7 cellular contexts compared by ENCODE assay signal in the genomic region with DNA sequence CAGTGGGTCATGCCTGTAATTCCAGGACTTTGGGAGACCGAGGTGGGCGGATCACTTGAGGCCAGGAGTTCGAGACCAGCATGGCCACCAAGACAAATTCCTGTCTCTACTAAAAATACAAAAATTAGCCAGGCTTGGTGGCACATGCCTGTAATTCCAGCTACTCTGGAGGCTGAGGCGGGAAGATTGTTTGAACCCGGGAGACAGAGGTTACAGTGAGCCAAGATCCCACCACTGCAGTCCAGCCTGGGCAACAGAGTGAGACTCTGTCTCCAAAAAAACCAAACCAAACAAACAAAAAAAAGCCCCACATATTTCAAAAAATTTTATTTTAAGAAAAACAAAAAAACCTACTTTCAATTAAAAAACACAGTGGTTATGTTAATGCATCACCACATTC. TPM values are rescaled to one million over a fixed set of nuclear protein-coding genes. Genes with fewer than 3 reads are reported as not detected.
A peak's percentile ranks its signal among the peaks of the same experiment; 100 is the strongest.
DNase-seq lines count a peak whose midpoint lies in the region; ATAC-seq, FAIRE-seq and TF ChIP-seq lines count a peak whose summit lies in the region.
"Not testable (repeated sequence)": the region's sequence is repeated elsewhere in the genome, so short reads cannot be mapped to it uniquely, and the experiment has no call there.

No MANE protein-coding gene starts in this region.

- POLR2A ChIA-PET in GM12878 (lab: Charles Lee) (interaction anchor here (0.6 to 2.2 kb wide), 4 partner anchors 39 to 218 kb away, joined by 3 to 10 read pairs (median 5); a partner anchor contains a TSS), HepG2 (lab: Yijun Ruan, JAX) (interaction anchor here (3.3 kb wide), 1 partner anchor 104 kb away, joined by 12 read pairs; a partner anchor contains a TSS)

- not testable (repeated sequence) for H3K9me3 ChIP-seq in MM.1S (replicated peaks; ENCODE audit: insufficient read depth, low read length); GM12878 (replicated peaks; ENCODE audit: control insufficient read depth, insufficient read depth, low read length); esophagus squamous epithelium; HepG2 (ENCODE audit: low read length)

- not testable (repeated sequence) for TF ChIP-seq EP300 in GM12878 (IDR thresholded peaks at IDR 0.05; ENCODE audit: borderline replicate concordance in 1 of 2, control insufficient read depth in 1 of 2, low read depth in 2 of 2, low read length in 2 of 2); HepG2 (IDR thresholded peaks at IDR 0.05; ENCODE audit: low read depth in 2 of 2, low read length in 2 of 2); HepG2 (CRISPR knock-in tag; IDR thresholded peaks at IDR 0.05; ENCODE audit: borderline replicate concordance)

- not testable (repeated sequence) for H3K4me1 ChIP-seq in MM.1S (ENCODE audit: low read length); GM12878 (ENCODE audit: control insufficient read depth, insufficient read depth, low read length)
- H3K4me1 ChIP-seq in esophagus squamous epithelium (peaks cover 0 to 32% (median 18%) of the 10 kb centered on the region in 3 donors), HepG2 (ENCODE audit: insufficient read depth, low read length) (peaks cover 26% of the 10 kb centered on the region)

- intact Hi-C loops in activated CD4-positive, alpha-beta T cell treated with anti-CD3 and anti-CD28 coated beads, Interleukin-2, amount 10 ng/mL, durations not matched to agents 24 days and 14 days (cut with micrococcal nuclease); esophagus squamous epithelium (cut with DNase I): not testable (repeated sequence)
- intact Hi-C loops in GM12878 (cut with micrococcal nuclease; ENCODE audit: unreplicated experiment) (loop anchor here (2.0 kb wide), 2 partner anchors 105 to 329 kb away; a partner anchor contains a TSS), HepG2 (cut with micrococcal nuclease; ENCODE audit: unreplicated experiment) (loop anchor here (2.0 to 10.0 kb wide), 4 partner anchors 105 to 329 kb away; a partner anchor contains a TSS)

- peaks cover 24% of the 10 kb centered on the region for H3K4me1 Mint-ChIP-seq in activated CD4-positive, alpha-beta T cell treated with anti-CD3 and anti-CD28 coated beads, Interleukin-2, amount 10 ng/mL, durations not matched to agents 24 days and 14 days
- H3K4me1 Mint-ChIP-seq in progenitor cell of endocrine pancreas (ENCODE audit: low read depth) = peaks cover 16% of the 10 kb centered on the region

- H3K27me3 Mint-ChIP-seq in activated CD4-positive, alpha-beta T cell treated with anti-CD3 and anti-CD28 coated beads, Interleukin-2, amount 10 ng/mL, durations not matched to agents 24 days and 14 days; progenitor cell of endocrine pancreas: not testable (repeated sequence)

- not testable (repeated sequence) for H3K36me3 ChIP-seq in MM.1S (replicated peaks; ENCODE audit: insufficient read depth, low read length); GM12878 (ENCODE audit: control insufficient read depth in 2 of 2, insufficient read depth in 2 of 2, low read length in 1 of 2)
- H3K36me3 ChIP-seq in esophagus squamous epithelium = peaks cover 0 to 25% (median 0%) of the 10 kb centered on the region in 3 donors
- peaks cover 0 to 13% of the 10 kb centered on the region in 2 experiments; a peak in 2 of 5 replicates for H3K36me3 ChIP-seq in HepG2 (replicated peaks in 1 of 2; ENCODE audit: control insufficient read depth in 1 of 2, insufficient read depth in 2 of 2, low read length in 2 of 2)

- TF ChIP-seq RAD21 in GM12878 (IDR thresholded peaks at IDR 0.05; ENCODE audit: insufficient read depth, low read depth, low read length); HepG2 (CRISPR knock-in tag; IDR thresholded peaks at IDR 0.05): not testable (repeated sequence)

- H3K9ac ChIP-seq in MM.1S (ENCODE audit: low read length) (peak overlapping the region; percentile 77; the same call in 1 of the 2 replicates), HepG2 (ENCODE audit: insufficient read depth, low read depth, low read length) (peak overlapping the region; percentile 97)
- not testable (repeated sequence) for H3K9ac ChIP-seq in GM12878 (ENCODE audit: control insufficient read depth, insufficient read depth, low read length)

- H3K36me3 Mint-ChIP-seq in activated CD4-positive, alpha-beta T cell treated with anti-CD3 and anti-CD28 coated beads, Interleukin-2, amount 10 ng/mL, durations not matched to agents 24 days and 14 days (ENCODE audit: low read depth) = peaks cover 30% of the 10 kb centered on the region
- not testable (repeated sequence) for H3K36me3 Mint-ChIP-seq in progenitor cell of endocrine pancreas (ENCODE audit: insufficient read depth)

- not testable (repeated sequence) for H3K9me2 ChIP-seq in MM.1S (replicated peaks; ENCODE audit: insufficient read depth, low read length)

- H3K4me2 ChIP-seq in MM.1S (ENCODE audit: low read depth, low read length) (peak overlapping the region; percentile 69), GM12878 (ENCODE audit: control insufficient read depth, insufficient read depth) (peak overlapping the region; percentile 67), HepG2 (ENCODE audit: low read depth, low read length) (peak overlapping the region; percentile 99)

- SMC1A ChIA-PET in GM12878 (lab: Charles Lee; ENCODE audit: uncharacterized antibody, unreplicated experiment) = interaction anchor here (0.8 to 2.1 kb wide), 10 partner anchors 37 to 322 kb away, joined by 3 to 10 read pairs (median 5); a partner anchor contains a TSS

- not testable (repeated sequence) for TF ChIP-seq POLR2A in GM12878 (IDR thresholded peaks at IDR 0.05; ENCODE audit: low read depth, low read length); esophagus squamous epithelium (IDR thresholded peaks at IDR 0.05); HepG2 (IDR thresholded peaks at IDR 0.05; ENCODE audit: insufficient read depth in 1 of 2, low read depth in 2 of 2, low read length in 2 of 2)

- RAD21 ChIA-PET in GM12878 (lab: Charles Lee; ENCODE audit: unreplicated experiment) = interaction anchor here (1.0 to 2.0 kb wide), 3 partner anchors 51 to 108 kb away, joined by 3 to 12 read pairs (median 4); no protein-coding TSS in a partner anchor

- not testable (repeated sequence) for FAIRE-seq in GM12878 (lab: Jason Lieb, UNC); HepG2 (lab: Jason Lieb, UNC)

- H3K4me3 ChIP-seq in GM12864 (ENCODE audit: low read depth, low read length) (peak overlapping the region; percentile 98), MM.1S (ENCODE audit: low read length) (peak overlapping the region; percentile 82), GM12878 (peak overlapping the region; percentile 95), esophagus squamous epithelium (peak overlapping the region in 3 of 4 donors; percentile 70 to 78 (median 71)), HepG2 (replicated peaks in 1 of 3; ENCODE audit: insufficient read depth in 1 of 3, low read depth in 2 of 3, low read length in 3 of 3) (peak overlapping the region; percentile 88 to 96 (median 91))

- H3K27ac Mint-ChIP-seq in activated CD4-positive, alpha-beta T cell treated with anti-CD3 and anti-CD28 coated beads, Interleukin-2, amount 10 ng/mL, durations not matched to agents 24 days and 14 days = peak overlapping the region; percentile 51
- H3K27ac Mint-ChIP-seq in progenitor cell of endocrine pancreas = peak overlapping the region; percentile 52

- 84% methylated on average over 5 of the region's 5 CpGs for WGBS in GM12878 (ENCODE audit: insufficient coverage, insufficient replicate concordance, low lambda C conversion rate, missing lambda C conversion rate)
- 83 to 87% methylated on average over 2 to 5 of the region's 5 CpGs for WGBS in esophagus squamous epithelium, 2 donors
- WGBS in HepG2 (ENCODE audit: low lambda C conversion rate) = 35% methylated on average over 5 of the region's 5 CpGs

- DNase-seq in GM12864 (ENCODE audit: low read depth); MM.1S; activated CD4-positive, alpha-beta T cell treated with anti-CD3 and anti-CD28 coated beads, Interleukin-2, amount 10 ng/mL, durations not matched to agents 24 days and 14 days; GM12878 (ENCODE audit: low read depth, low spot score); esophagus squamous epithelium (lab: John Stamatoyannopoulos, UW); progenitor cell of endocrine pancreas (ENCODE audit: low spot score, unreplicated experiment): not testable (repeated sequence)
- DNase-seq in HepG2 (ENCODE audit: low spot score) = peak; percentile 20

- H3K4me3 Mint-ChIP-seq in activated CD4-positive, alpha-beta T cell treated with anti-CD3 and anti-CD28 coated beads, Interleukin-2, amount 10 ng/mL, durations not matched to agents 24 days and 14 days = peak overlapping the region; percentile 99
- H3K4me3 Mint-ChIP-seq in progenitor cell of endocrine pancreas (ENCODE audit: low read depth) = peak overlapping the region; percentile 100

- not testable (repeated sequence) for H4K20me1 ChIP-seq in MM.1S (ENCODE audit: insufficient read depth, low read length); GM12878 (ENCODE audit: control insufficient read depth, insufficient read depth); HepG2 (ENCODE audit: insufficient read depth, low read length)

- CTCF ChIA-PET in GM12878 (lab: Yijun Ruan, JAX) = interaction anchor here (0.9 to 1.6 kb wide), 4 partner anchors 40 to 330 kb away, joined by 3 to 11 read pairs (median 3); no protein-coding TSS in a partner anchor
- CTCF ChIA-PET in HepG2 (lab: Yijun Ruan, JAX; ENCODE audit: low intra/inter-chr PET ratio, low total read pairs) = not testable (repeated sequence)

- H3K79me2 ChIP-seq in MM.1S (ENCODE audit: low read length) (peaks cover 51% of the 10 kb centered on the region), GM12878 (ENCODE audit: control insufficient read depth, insufficient read depth, low read length) (peaks cover 43% of the 10 kb centered on the region), HepG2 (ENCODE audit: insufficient read depth, low read length) (peaks cover 57% of the 10 kb centered on the region)

- BruUV-seq in GM12878 (replicated peaks; lab: Mats Ljungman, UMichigan); HepG2 (replicated peaks; lab: Mats Ljungman, UMichigan): not testable (repeated sequence)

- H3K27me3 ChIP-seq in MM.1S (replicated peaks; ENCODE audit: insufficient read depth, low read length); GM12878 (replicated peaks in 1 of 2; ENCODE audit: control insufficient read depth in 2 of 2, insufficient read depth in 2 of 2, low read length in 1 of 2); esophagus squamous epithelium; HepG2 (ENCODE audit: control insufficient read depth in 1 of 2, insufficient read depth in 2 of 2, low read length in 2 of 2): not testable (repeated sequence)

- TF ChIP-seq CTCF in GM12864 (IDR thresholded peaks at IDR 0.05; ENCODE audit: low read depth, low read length, missing control alignments); MM.1S (IDR thresholded peaks at IDR 0.05; ENCODE audit: low read length); GM12878 (IDR thresholded peaks at IDR 0.05 in 2 of 3, conservative IDR thresholded peaks at IDR 0.05 in 1 of 3; ENCODE audit: control insufficient read depth in 2 of 3, extremely low read depth in 1 of 3, insufficient read depth in 1 of 3, low read depth in 3 of 3, low read length in 3 of 3); esophagus squamous epithelium (IDR thresholded peaks at IDR 0.05); HepG2 (CRISPR knock-in tag; IDR thresholded peaks at IDR 0.05); progenitor cell of endocrine pancreas (IDR thresholded peaks at IDR 0.05; ENCODE audit: unreplicated experiment): not testable (repeated sequence)

- not testable (repeated sequence) for H2AFZ ChIP-seq in MM.1S (ENCODE audit: low read length); GM12878 (ENCODE audit: control insufficient read depth, low read depth, low read length); HepG2 (ENCODE audit: low read length)

- ATAC-seq in GM12878, HepG2: not testable (repeated sequence)

- in situ Hi-C loops in GM12878 (cut with MboI); HepG2 (cut with HindIII; ENCODE audit: extremely low pct_ligation_motif_present, low pct_unique_long_range_greater_than_20kb): not testable (repeated sequence)

- not testable (repeated sequence) for H3F3A ChIP-seq in MM.1S (ENCODE audit: insufficient read depth, low read length)

- H3K27ac ChIP-seq in MM.1S (ENCODE audit: low read length); GM12878 (ENCODE audit: control insufficient read depth, insufficient read depth); esophagus squamous epithelium: not testable (repeated sequence)
- peak overlapping the region; percentile 95 for H3K27ac ChIP-seq in HepG2 (ENCODE audit: extremely low read length, insufficient read depth, low read length)

- not testable (repeated sequence) for H3K9me3 Mint-ChIP-seq in activated CD4-positive, alpha-beta T cell treated with anti-CD3 and anti-CD28 coated beads, Interleukin-2, amount 10 ng/mL, durations not matched to agents 24 days and 14 days; progenitor cell of endocrine pancreas (ENCODE audit: low read depth)

RNA-seq across cellular contexts. Expression of a gene that starts 1.2 kb away (rescaled TPM):
- 161 and 167 TPM in 2 replicates for total RNA-seq in activated CD4-positive, alpha-beta T cell treated with anti-CD3 and anti-CD28 coated beads, Interleukin-2, amount 10 ng/mL, durations not matched to agents 24 days and 14 days
- total RNA-seq in GM12878 (2013; cell fraction: nucleolus; rRNA removed) = 86.6 and 105 TPM in 2 replicates
- 52.9 and 67.6 TPM in 2 replicates for total RNA-seq in GM12878 (2014; rRNA removed)
- total RNA-seq in GM12878 (2014; rRNA removed; fragmentation: Illumina TruSeq; extraction: Trizol) = 66.5 and 76.0 TPM in 2 replicates
- total RNA-seq in GM12878 (2021) = 95.7 and 98.3 TPM in 2 replicates
- 4.7 TPM for polyA plus RNA-seq in GM12878 (2011; ENCODE audit: low read depth)
- 117 and 223 TPM in 2 replicates for polyA plus RNA-seq in GM12878 (2011; rRNA removed)
- polyA plus RNA-seq in GM12878 (2011; cell fraction: cytosol; rRNA removed) = 10.3 and 19.1 TPM in 2 replicates
- polyA plus RNA-seq in GM12878 (2011; cell fraction: nucleus; rRNA removed) = 30.5 and 42.9 TPM in 2 replicates
- polyA plus RNA-seq in GM12878 (2012) = 37.1 and 45.1 TPM in 2 replicates
- polyA plus RNA-seq in GM12878 (2014; fragmentation: Illumina TruSeq; extraction: Trizol) = 77.3 and 85.5 TPM in 2 replicates
- polyA plus RNA-seq in GM12878 (2014; fragmentation: Nextera tagmentation; extraction: Ambion mirVana) = 100 to 1,000 TPM; 214 to 256 TPM
- polyA plus RNA-seq in GM12878 (2014; rRNA removed) = 57.2 and 71.7 TPM in 2 replicates
- polyA plus RNA-seq in GM12878 (2016; fragmentation: Nextera tagmentation; extraction: Ambion mirVana) = 100 to 1,000 TPM; 161 to 174 TPM
- 26.1 and 26.8 TPM in 2 replicates for polyA minus RNA-seq in GM12878 (2011; rRNA and poly(A)+ RNA removed)
- 15.1 and 31.4 TPM in 2 replicates for polyA minus RNA-seq in GM12878 (2011; cell fraction: cytosol; rRNA and poly(A)+ RNA removed)
- polyA minus RNA-seq in GM12878 (2011; cell fraction: nucleus; rRNA and poly(A)+ RNA removed) = 12.0 and 15.4 TPM in 2 replicates
- total RNA-seq in esophagus squamous epithelium = 10 to 100 TPM; 22.0 to 52.4 (median 30.7) TPM
- 216 and 330 TPM in 2 replicates for total RNA-seq in HepG2 (2016; rRNA removed; fragmentation: Illumina TruSeq; extraction: Trizol)
- total RNA-seq in HepG2 (2016; cell fraction: cytosol; rRNA removed; fragmentation: Illumina TruSeq; extraction: Trizol; ENCODE audit: low read depth) = 27.5 and 31.5 TPM in 2 replicates
- total RNA-seq in HepG2 (2016; cell fraction: insoluble cytoplasmic fraction; rRNA removed; fragmentation: Illumina TruSeq; extraction: Trizol) = 213 and 333 TPM in 2 replicates
- 55.3 and 59.8 TPM in 2 replicates for total RNA-seq in HepG2 (2016; cell fraction: membrane; rRNA removed; fragmentation: Illumina TruSeq; extraction: Trizol)
- 103 and 110 TPM in 2 replicates for total RNA-seq in HepG2 (2016; cell fraction: nucleus; rRNA removed; fragmentation: Illumina TruSeq; extraction: Trizol)
- 60.5 and 94.4 TPM in 2 replicates for polyA plus RNA-seq in HepG2 (2011; rRNA removed)
- polyA plus RNA-seq in HepG2 (2011; cell fraction: cytosol; rRNA removed) = 19.0 and 23.4 TPM in 2 replicates
- 17.4 and 19.0 TPM in 2 replicates for polyA plus RNA-seq in HepG2 (2011; cell fraction: nucleus; rRNA removed)
- polyA plus RNA-seq in HepG2 (2012) = 101 and 137 TPM in 2 replicates
- polyA plus RNA-seq in HepG2 (2016; cell fraction: cytosol; fragmentation: Illumina TruSeq; extraction: Trizol; ENCODE audit: low read depth) = 15.2 and 19.1 TPM in 2 replicates
- polyA plus RNA-seq in HepG2 (2016; cell fraction: insoluble cytoplasmic fraction; fragmentation: Illumina TruSeq; extraction: Trizol; ENCODE audit: low read depth) = 290 and 293 TPM in 2 replicates
- polyA plus RNA-seq in HepG2 (2016; cell fraction: membrane; fragmentation: Illumina TruSeq; extraction: Trizol; ENCODE audit: low read depth) = 42.4 and 46.7 TPM in 2 replicates
- polyA plus RNA-seq in HepG2 (2016; cell fraction: nucleus; fragmentation: Illumina TruSeq; extraction: Trizol; ENCODE audit: insufficient read depth, low read depth) = 180 and 190 TPM in 2 replicates
- polyA minus RNA-seq in HepG2 (2011; rRNA and poly(A)+ RNA removed; ENCODE audit: low replicate concordance) = 14.9 and 21.8 TPM in 2 replicates
- polyA minus RNA-seq in HepG2 (2011; cell fraction: cytosol; rRNA and poly(A)+ RNA removed) = 48.1 and 67.0 TPM in 2 replicates
- polyA minus RNA-seq in HepG2 (2011; cell fraction: nucleus; rRNA and poly(A)+ RNA removed) = 60.8 and 73.0 TPM in 2 replicates
- 62.2 and 68.1 TPM in 2 replicates for total RNA-seq in progenitor cell of endocrine pancreas

RNA-seq across cellular contexts. Expression of a gene that starts 1.8 kb away (rescaled TPM):
- total RNA-seq in activated CD4-positive, alpha-beta T cell treated with anti-CD3 and anti-CD28 coated beads, Interleukin-2, amount 10 ng/mL, durations not matched to agents 24 days and 14 days = 3.9 and 4.3 TPM in 2 replicates
- 29.0 and 29.1 TPM in 2 replicates for total RNA-seq in GM12878 (2013; cell fraction: nucleolus; rRNA removed)
- total RNA-seq in GM12878 (2014; rRNA removed) = 7.6 and 8.1 TPM in 2 replicates
- 8.8 and 10.4 TPM in 2 replicates for total RNA-seq in GM12878 (2014; rRNA removed; fragmentation: Illumina TruSeq; extraction: Trizol)
- 5.7 and 6.4 TPM in 2 replicates for total RNA-seq in GM12878 (2021)
- polyA plus RNA-seq in GM12878 (2011; ENCODE audit: low read depth) = 7.9 TPM
- polyA plus RNA-seq in GM12878 (2011; rRNA removed) = 10.8 and 16.9 TPM in 2 replicates
- 4.6 and 5.1 TPM in 2 replicates for polyA plus RNA-seq in GM12878 (2011; cell fraction: cytosol; rRNA removed)
- polyA plus RNA-seq in GM12878 (2011; cell fraction: nucleus; rRNA removed) = 7.2 and 10.7 TPM in 2 replicates
- polyA plus RNA-seq in GM12878 (2012) = 3.3 and 5.0 TPM in 2 replicates
- polyA plus RNA-seq in GM12878 (2014; fragmentation: Illumina TruSeq; extraction: Trizol) = 11.5 and 12.5 TPM in 2 replicates
- polyA plus RNA-seq in GM12878 (2014; fragmentation: Nextera tagmentation; extraction: Ambion mirVana) = 1 to 10 TPM; 1.8 to 2.8 TPM
- polyA plus RNA-seq in GM12878 (2014; rRNA removed) = 6.5 and 10.7 TPM in 2 replicates
- polyA plus RNA-seq in GM12878 (2016; fragmentation: Nextera tagmentation; extraction: Ambion mirVana) = 1 to 10 TPM; 3.1 to 3.4 TPM
- polyA minus RNA-seq in GM12878 (2011; rRNA and poly(A)+ RNA removed) = 7.4 and 12.1 TPM in 2 replicates
- polyA minus RNA-seq in GM12878 (2011; cell fraction: cytosol; rRNA and poly(A)+ RNA removed) = 3.5 and 6.1 TPM in 2 replicates
- 6.0 and 7.6 TPM in 2 replicates for polyA minus RNA-seq in GM12878 (2011; cell fraction: nucleus; rRNA and poly(A)+ RNA removed)
- 10 to 100 TPM in 1 of 4 donors, 1 to 10 TPM in 3; 2.4 to 11.6 (median 3.7) TPM for total RNA-seq in esophagus squamous epithelium
- 3.0 and 3.7 TPM in 2 replicates for total RNA-seq in HepG2 (2016; rRNA removed; fragmentation: Illumina TruSeq; extraction: Trizol)
- 5.1 and 6.0 TPM in 2 replicates for total RNA-seq in HepG2 (2016; cell fraction: cytosol; rRNA removed; fragmentation: Illumina TruSeq; extraction: Trizol; ENCODE audit: low read depth)
- 3.2 TPM in 2 replicates for total RNA-seq in HepG2 (2016; cell fraction: insoluble cytoplasmic fraction; rRNA removed; fragmentation: Illumina TruSeq; extraction: Trizol)
- 4.4 and 5.5 TPM in 2 replicates for total RNA-seq in HepG2 (2016; cell fraction: membrane; rRNA removed; fragmentation: Illumina TruSeq; extraction: Trizol)
- total RNA-seq in HepG2 (2016; cell fraction: nucleus; rRNA removed; fragmentation: Illumina TruSeq; extraction: Trizol) = 4.1 and 7.1 TPM in 2 replicates
- polyA plus RNA-seq in HepG2 (2011; rRNA removed) = 5.0 and 5.4 TPM in 2 replicates
- polyA plus RNA-seq in HepG2 (2011; cell fraction: cytosol; rRNA removed) = 0.99 and 1.7 TPM in 2 replicates
- 4.3 and 6.0 TPM in 2 replicates for polyA plus RNA-seq in HepG2 (2011; cell fraction: nucleus; rRNA removed)
- polyA plus RNA-seq in HepG2 (2012) = 2.4 and 3.7 TPM in 2 replicates
- 0.49 and 0.67 TPM in 2 replicates for polyA plus RNA-seq in HepG2 (2016; cell fraction: cytosol; fragmentation: Illumina TruSeq; extraction: Trizol; ENCODE audit: low read depth)
- 2.2 and 2.8 TPM in 2 replicates for polyA plus RNA-seq in HepG2 (2016; cell fraction: insoluble cytoplasmic fraction; fragmentation: Illumina TruSeq; extraction: Trizol; ENCODE audit: low read depth)
- 1.2 and 2.2 TPM in 2 replicates for polyA plus RNA-seq in HepG2 (2016; cell fraction: membrane; fragmentation: Illumina TruSeq; extraction: Trizol; ENCODE audit: low read depth)
- polyA plus RNA-seq in HepG2 (2016; cell fraction: nucleus; fragmentation: Illumina TruSeq; extraction: Trizol; ENCODE audit: insufficient read depth, low read depth) = 6.4 and 7.4 TPM in 2 replicates
- 1.1 and 1.2 TPM in 2 replicates for polyA minus RNA-seq in HepG2 (2011; rRNA and poly(A)+ RNA removed; ENCODE audit: low replicate concordance)
- polyA minus RNA-seq in HepG2 (2011; cell fraction: cytosol; rRNA and poly(A)+ RNA removed) = 2.8 and 4.5 TPM in 2 replicates
- polyA minus RNA-seq in HepG2 (2011; cell fraction: nucleus; rRNA and poly(A)+ RNA removed) = 9.0 and 12.1 TPM in 2 replicates
- 11.5 and 13.1 TPM in 2 replicates for total RNA-seq in progenitor cell of endocrine pancreas

RNA-seq across cellular contexts. Expression of a gene that starts 38.7 kb away (rescaled TPM):
- total RNA-seq in activated CD4-positive, alpha-beta T cell treated with anti-CD3 and anti-CD28 coated beads, Interleukin-2, amount 10 ng/mL, durations not matched to agents 24 days and 14 days = 6.6 and 7.8 TPM in 2 replicates
- 24.9 and 28.1 TPM in 2 replicates for total RNA-seq in GM12878 (2013; cell fraction: nucleolus; rRNA removed)
- total RNA-seq in GM12878 (2014; rRNA removed) (2.9 and 5.8 TPM in 2 replicates), GM12878 (2014; rRNA removed; fragmentation: Illumina TruSeq; extraction: Trizol) (4.3 TPM in 2 replicates), GM12878 (2021) (2.8 and 5.1 TPM in 2 replicates), esophagus squamous epithelium (1 to 10 TPM in 1 of 4 donors, under 1 TPM in 3; 0.53 to 8.0 (median 0.79) TPM), HepG2 (2016; rRNA removed; fragmentation: Illumina TruSeq; extraction: Trizol) (2.1 and 2.4 TPM in 2 replicates), progenitor cell of endocrine pancreas (17.8 and 19.1 TPM in 2 replicates)
- polyA plus RNA-seq in GM12878 (2011; ENCODE audit: low read depth) = 0.63 TPM
- polyA plus RNA-seq in GM12878 (2011; rRNA removed) (7.4 and 12.7 TPM in 2 replicates), GM12878 (2014; fragmentation: Illumina TruSeq; extraction: Trizol) (5.4 and 6.0 TPM in 2 replicates), GM12878 (2014; fragmentation: Nextera tagmentation; extraction: Ambion mirVana) (1 to 10 TPM in 1 of 2 experiments, under 1 TPM in 1; 0.85 to 1.2 TPM), GM12878 (2014; rRNA removed) (4.1 and 5.6 TPM in 2 replicates), GM12878 (2016; fragmentation: Nextera tagmentation; extraction: Ambion mirVana) (1 to 10 TPM; 2.0 to 2.8 TPM), HepG2 (2011; rRNA removed) (1.5 and 2.0 TPM in 2 replicates)
- 2.2 and 2.5 TPM in 2 replicates for polyA plus RNA-seq in GM12878 (2011; cell fraction: cytosol; rRNA removed)
- polyA plus RNA-seq in GM12878 (2011; cell fraction: nucleus; rRNA removed) = 6.4 and 8.7 TPM in 2 replicates
- 1.6 TPM in 2 replicates for polyA plus RNA-seq in GM12878 (2012)
- 5.4 and 9.9 TPM in 2 replicates for polyA minus RNA-seq in GM12878 (2011; rRNA and poly(A)+ RNA removed)
- 1.1 and 6.5 TPM in 2 replicates for polyA minus RNA-seq in GM12878 (2011; cell fraction: cytosol; rRNA and poly(A)+ RNA removed)
- polyA minus RNA-seq in GM12878 (2011; cell fraction: nucleus; rRNA and poly(A)+ RNA removed) = 3.4 and 8.9 TPM in 2 replicates
- total RNA-seq in HepG2 (2016; cell fraction: cytosol; rRNA removed; fragmentation: Illumina TruSeq; extraction: Trizol; ENCODE audit: low read depth) = 1.8 and 3.4 TPM in 2 replicates
- 2.0 and 2.4 TPM in 2 replicates for total RNA-seq in HepG2 (2016; cell fraction: insoluble cytoplasmic fraction; rRNA removed; fragmentation: Illumina TruSeq; extraction: Trizol)
- total RNA-seq in HepG2 (2016; cell fraction: membrane; rRNA removed; fragmentation: Illumina TruSeq; extraction: Trizol) = 2.4 and 3.0 TPM in 2 replicates
- 3.6 and 5.2 TPM in 2 replicates for total RNA-seq in HepG2 (2016; cell fraction: nucleus; rRNA removed; fragmentation: Illumina TruSeq; extraction: Trizol)
- 0.47 and 0.77 TPM in 2 replicates for polyA plus RNA-seq in HepG2 (2011; cell fraction: cytosol; rRNA removed)
- 1.6 and 2.1 TPM in 2 replicates for polyA plus RNA-seq in HepG2 (2011; cell fraction: nucleus; rRNA removed)
- polyA plus RNA-seq in HepG2 (2012) = 0.85 and 1.6 TPM in 2 replicates
- polyA plus RNA-seq in HepG2 (2016; cell fraction: cytosol; fragmentation: Illumina TruSeq; extraction: Trizol; ENCODE audit: low read depth) = 0.46 and 0.53 TPM in 2 replicates
- polyA plus RNA-seq in HepG2 (2016; cell fraction: insoluble cytoplasmic fraction; fragmentation: Illumina TruSeq; extraction: Trizol; ENCODE audit: low read depth) = 1.6 and 2.1 TPM in 2 replicates
- polyA plus RNA-seq in HepG2 (2016; cell fraction: membrane; fragmentation: Illumina TruSeq; extraction: Trizol; ENCODE audit: low read depth) = 0.85 and 1.3 TPM in 2 replicates
- polyA plus RNA-seq in HepG2 (2016; cell fraction: nucleus; fragmentation: Illumina TruSeq; extraction: Trizol; ENCODE audit: insufficient read depth, low read depth) = 4.9 and 5.1 TPM in 2 replicates
- 0.40 and 0.56 TPM in 2 replicates for polyA minus RNA-seq in HepG2 (2011; rRNA and poly(A)+ RNA removed; ENCODE audit: low replicate concordance)
- 1.4 and 3.0 TPM in 2 replicates for polyA minus RNA-seq in HepG2 (2011; cell fraction: cytosol; rRNA and poly(A)+ RNA removed)
- 6.4 and 7.5 TPM in 2 replicates for polyA minus RNA-seq in HepG2 (2011; cell fraction: nucleus; rRNA and poly(A)+ RNA removed)
